15 cellular contexts compared by ENCODE assay signal in genomic region chr9:123150708-123151503, GRCh38.
"Had no signal": no experiment of that assay in that cellular context is flagged by ENCODE, and none has a peak within 500 bp of the region (broad histone marks: within the 10 kb centered on the region; RNA-seq: fewer than 3 reads in every experiment).

No MANE protein-coding gene starts in this region.

- H3K4me3 Mint-ChIP-seq: activated naive CD4-positive, alpha-beta T cell treated with anti-CD3 and anti-CD28 coated beads, Interleukin-2, amount 50 U/mL, for 24 hours; memory B cell; nephron had no signal

- H3K9me3 Mint-ChIP-seq: activated naive CD4-positive, alpha-beta T cell treated with anti-CD3 and anti-CD28 coated beads, Interleukin-2, amount 50 U/mL, for 24 hours had no signal

- H3K36me3 ChIP-seq: brain microvascular endothelial cell, prostate gland, sigmoid colon had no signal

- H3K27ac ChIP-seq: brain microvascular endothelial cell, foreskin keratinocyte, prostate gland, sigmoid colon, upper lobe of left lung had no signal

- H3K9me3 ChIP-seq: prostate gland, upper lobe of left lung had no signal

- H3K4me3 ChIP-seq: prostate gland, sigmoid colon, upper lobe of left lung had no signal

- H3K27ac Mint-ChIP-seq: activated naive CD4-positive, alpha-beta T cell treated with anti-CD3 and anti-CD28 coated beads, Interleukin-2, amount 50 U/mL, for 24 hours; memory B cell; nephron had no signal

- H3K27me3 Mint-ChIP-seq: activated naive CD4-positive, alpha-beta T cell treated with anti-CD3 and anti-CD28 coated beads, Interleukin-2, amount 50 U/mL, for 24 hours; memory B cell had no signal

- H3K27me3 ChIP-seq: brain microvascular endothelial cell, foreskin keratinocyte, sigmoid colon, upper lobe of left lung had no signal

- H3K4me1 Mint-ChIP-seq: activated naive CD4-positive, alpha-beta T cell treated with anti-CD3 and anti-CD28 coated beads, Interleukin-2, amount 50 U/mL, for 24 hours; memory B cell; nephron had no signal

- H3K4me1 ChIP-seq: foreskin keratinocyte, prostate gland, sigmoid colon, upper lobe of left lung had no signal

- ATAC-seq: activated CD4-positive, CD25-positive, alpha-beta regulatory T cell treated with anti-CD3 and anti-CD28 coated beads, Interleukin-2, amount 50 U/mL, for 24 hours; foreskin keratinocyte; left lobe of liver; stimulated activated naive CD8-positive, alpha-beta T cell treated with anti-CD3 and anti-CD28 coated beads, Interleukin-15, Interleukin-2, amounts not matched to agents 100 U/mL and 50 U/mL, for 24 hours had no signal

- DNase-seq: amniotic stem cell; brain microvascular endothelial cell; head of caudate nucleus; occipital lobe; sigmoid colon; stimulated activated CD4-positive, alpha-beta T cell treated with anti-CD3 and anti-CD28 coated beads, Interleukin-12 subunit alpha, Interleukin-12 subunit beta, amount 100 ng/mL, for 4 hours; stimulated activated naive CD8-positive, alpha-beta T cell treated with anti-CD3 and anti-CD28 coated beads, Interleukin-15, Interleukin-2, amounts not matched to agents 100 U/mL and 50 U/mL, for 24 hours; upper lobe of left lung had no signal
